Comparison of ENCODE assay signal across 9 cellular contexts in genomic region chr9:22446950-22447606, GRCh38. TPM values are rescaled to one million over a fixed set of nuclear protein-coding genes. Genes with fewer than 3 reads are reported as not detected.
DNase-seq lines count a peak whose midpoint lies in the region; TF ChIP-seq lines count a peak whose summit lies in the region.
"Had no signal": no experiment of that assay in that cellular context is flagged by ENCODE, and none has a peak within 500 bp of the region (broad histone marks: within the 10 kb centered on the region; RNA-seq: fewer than 3 reads in every experiment).

No MANE protein-coding gene starts in this region.

- H3K4me1 Mint-ChIP-seq in activated CD4-positive, alpha-beta memory T cell treated with anti-CD3 and anti-CD28 coated beads for 36 hours (ENCODE audit: low read depth) = peaks cover 10% of the 10 kb centered on the region

- H3K27me3 ChIP-seq in esophagus muscularis mucosa (no peaks in the 10 kb centered on the region), mucosa of stomach (ENCODE audit: control insufficient read depth, insufficient read depth, low read length) (no peaks in the 10 kb centered on the region), subcutaneous abdominal adipose tissue (ENCODE audit: control insufficient read depth in 5 of 5, insufficient read depth in 4 of 5, low read length in 5 of 5) (peaks cover 0 to 7% (median 0%) of the 10 kb centered on the region in 5 donors)

- 0% methylated on average over 1 of the region's 70 CpGs for WGBS in esophagus muscularis mucosa

- no peaks in the 10 kb centered on the region for H3K9me3 Mint-ChIP-seq in activated CD4-positive, alpha-beta memory T cell treated with anti-CD3 and anti-CD28 coated beads for 36 hours

- H3K27ac ChIP-seq in HEK293 (ENCODE audit: extremely low read depth, low read depth, low read length) (peak overlapping the region; percentile 60), esophagus muscularis mucosa (replicated peaks in 1 of 4) (peak overlapping the region; percentile 91 to 96 (median 94)), subcutaneous abdominal adipose tissue (ENCODE audit: low read depth, low read length) (peak overlapping the region; percentile 93)

- H3K9me3 ChIP-seq in HEK293 (ENCODE audit: control insufficient read depth, insufficient read depth, low read depth, low read length) (no peaks in the 10 kb centered on the region), esophagus muscularis mucosa (no peaks in the 10 kb centered on the region), mucosa of stomach (ENCODE audit: control insufficient read depth, low read length) (no peaks in the 10 kb centered on the region), subcutaneous abdominal adipose tissue (ENCODE audit: control insufficient read depth in 5 of 5, low read length in 5 of 5) (no peaks in the 10 kb centered on the region)

- CTCF ChIA-PET in HEK293 (lab: Yijun Ruan, JAX) = interaction anchor here (2.1 kb wide), 1 partner anchor 140 kb away, joined by 9 read pairs; no protein-coding TSS in a partner anchor
- CTCF ChIA-PET in activated CD4-positive, alpha-beta memory T cell treated with anti-CD3 and anti-CD28 coated beads for 36 hours (lab: Charles Lee) = no interaction called here

- H3K36me3 ChIP-seq in HEK293 (ENCODE audit: control insufficient read depth in 2 of 2, insufficient read depth in 1 of 2, low read length in 2 of 2) (no peaks in the 10 kb centered on the region), esophagus muscularis mucosa (no peaks in the 10 kb centered on the region), mucosa of stomach (ENCODE audit: control insufficient read depth, insufficient read depth, low read length) (no peaks in the 10 kb centered on the region), subcutaneous abdominal adipose tissue (ENCODE audit: control insufficient read depth in 5 of 5, insufficient read depth in 5 of 5, low read length in 5 of 5) (no peaks in the 10 kb centered on the region)

- H3K4me3 ChIP-seq in HEK293 (ENCODE audit: low read depth, low read length) (peak overlapping the region; percentile 98), esophagus muscularis mucosa (peak overlapping the region; percentile 70 to 85 (median 80)), mucosa of stomach (ENCODE audit: low read length) (peak overlapping the region; percentile 97), subcutaneous abdominal adipose tissue (ENCODE audit: low read depth in 1 of 5, low read length in 5 of 5) (peak overlapping the region; percentile 40 to 97 (median 80))

- no peak for TF ChIP-seq POLR2A in esophagus muscularis mucosa (IDR thresholded peaks at IDR 0.05; ENCODE audit: low read depth)

- peak overlapping the region; percentile 50 for H3K4me3 Mint-ChIP-seq in activated CD4-positive, alpha-beta memory T cell treated with anti-CD3 and anti-CD28 coated beads for 36 hours

- peaks cover 38% of the 10 kb centered on the region for H3K27me3 Mint-ChIP-seq in activated CD4-positive, alpha-beta memory T cell treated with anti-CD3 and anti-CD28 coated beads for 36 hours

- TF ChIP-seq EP300 in esophagus muscularis mucosa (IDR thresholded peaks at IDR 0.05) = no peak

- POLR2A ChIA-PET in HEK293 (lab: Yijun Ruan, JAX) = interaction anchor here (1.1 kb wide), 1 partner anchor 13 kb away, joined by 3 read pairs; no protein-coding TSS in a partner anchor
- POLR2A ChIA-PET in activated CD4-positive, alpha-beta memory T cell treated with anti-CD3 and anti-CD28 coated beads for 36 hours (lab: Charles Lee) = no interaction called here

- peak; percentile 95 for TF ChIP-seq CTCF in HEK293 (tag by site-specific recombination; IDR thresholded peaks at IDR 0.05)
- TF ChIP-seq CTCF in esophagus muscularis mucosa (IDR thresholded peaks at IDR 0.05) = peak in 1 of 3 experiments; percentile 8

- H3K4me1 ChIP-seq in HEK293 (ENCODE audit: control insufficient read depth, insufficient read depth, low read length) = no peaks in the 10 kb centered on the region
- H3K4me1 ChIP-seq in esophagus muscularis mucosa = peaks cover 4 to 32% (median 16%) of the 10 kb centered on the region in 4 donors
- H3K4me1 ChIP-seq in mucosa of stomach (ENCODE audit: control insufficient read depth, insufficient read depth, low read length) = no peaks in the 10 kb centered on the region
- H3K4me1 ChIP-seq in subcutaneous abdominal adipose tissue (ENCODE audit: control insufficient read depth in 5 of 5, insufficient read depth in 5 of 5, low read length in 5 of 5) = peaks cover 0 to 29% (median 20%) of the 10 kb centered on the region in 5 donors

- no peak overlapping the region for H3K27ac Mint-ChIP-seq in activated CD4-positive, alpha-beta memory T cell treated with anti-CD3 and anti-CD28 coated beads for 36 hours

- intact Hi-C loops in activated CD4-positive, alpha-beta memory T cell treated with anti-CD3 and anti-CD28 coated beads for 36 hours (cut with micrococcal nuclease) = no loop called here
- intact Hi-C loops in esophagus muscularis mucosa (cut with DNase I) = no loop called here

- H3K36me3 Mint-ChIP-seq in activated CD4-positive, alpha-beta memory T cell treated with anti-CD3 and anti-CD28 coated beads for 36 hours = no peaks in the 10 kb centered on the region

- peak; percentile 16 for DNase-seq in EH (ENCODE audit: low read depth)
- peak; percentile 86 to 88 for DNase-seq in NCI-H1930 (lab: John Stamatoyannopoulos, UW)
- peak; percentile 47 for DNase-seq in activated CD4-positive, alpha-beta memory T cell treated with anti-CD3 and anti-CD28 coated beads for 36 hours
- no peak for DNase-seq in esophagus muscularis mucosa (ENCODE audit: extremely low spot score)
- DNase-seq in epidermal melanocyte (ENCODE audit: insufficient read length, low spot score) = no peak

- H3K9ac ChIP-seq in mucosa of stomach (ENCODE audit: low read length) (peak overlapping the region; percentile 98), subcutaneous abdominal adipose tissue (ENCODE audit: low read length in 5 of 5) (peak overlapping the region in 4 of 5 donors; percentile 38 to 79 (median 66))

TF ChIP-seq in HEK293, 187 proteins besides CTCF, POLR2A, EP300 and RAD21 (continues in another document):
- TF ChIP-seq PRDM10 (tag by site-specific recombination; IDR thresholded peaks at IDR 0.05) (peak; percentile 43; the same call in 1 of the 2 replicates), TCF7L2 (IDR thresholded peaks at IDR 0.05; ENCODE audit: borderline replicate concordance, low read depth, low read length) (no peak), ZNF155 (tag by site-specific recombination; IDR thresholded peaks at IDR 0.05) (no peak), ZNF777 (tag by site-specific recombination; IDR thresholded peaks at IDR 0.05; ENCODE audit: borderline replicate concordance) (peak; percentile 37; the same call in 1 of the 2 replicates), ZIC2 (tag by site-specific recombination; IDR thresholded peaks at IDR 0.05) (peak; percentile 55; the same call in 1 of the 2 replicates), ZNF324 (tag by site-specific recombination; IDR thresholded peaks at IDR 0.05) (no peak), GLIS1 (tag by site-specific recombination; IDR thresholded peaks at IDR 0.05) (peak; percentile 13; the same call in 1 of the 2 replicates), ZNF433 (tag by site-specific recombination; IDR thresholded peaks at IDR 0.05; ENCODE audit: low read depth) (no peak), ZNF529 (tag by site-specific recombination; IDR thresholded peaks at IDR 0.05; ENCODE audit: insufficient replicate concordance) (no peak), ZNF768 (tag by site-specific recombination; IDR thresholded peaks at IDR 0.05) (no peak)
- TF ChIP-seq, protein P1, sequence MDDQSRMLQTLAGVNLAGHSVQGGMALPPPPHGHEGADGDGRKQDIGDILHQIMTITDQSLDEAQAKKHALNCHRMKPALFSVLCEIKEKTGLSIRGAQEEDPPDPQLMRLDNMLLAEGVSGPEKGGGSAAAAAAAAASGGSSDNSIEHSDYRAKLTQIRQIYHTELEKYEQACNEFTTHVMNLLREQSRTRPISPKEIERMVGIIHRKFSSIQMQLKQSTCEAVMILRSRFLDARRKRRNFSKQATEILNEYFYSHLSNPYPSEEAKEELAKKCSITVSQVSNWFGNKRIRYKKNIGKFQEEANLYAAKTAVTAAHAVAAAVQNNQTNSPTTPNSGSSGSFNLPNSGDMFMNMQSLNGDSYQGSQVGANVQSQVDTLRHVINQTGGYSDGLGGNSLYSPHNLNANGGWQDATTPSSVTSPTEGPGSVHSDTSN (CRISPR knock-in tag; IDR thresholded peaks at IDR 0.05) = peak; percentile 91

RNA-seq across cellular contexts. Expression of gene DMRTA1, which starts 0.5 kb away (rescaled TPM):
- total RNA-seq in activated CD4-positive, alpha-beta memory T cell treated with anti-CD3 and anti-CD28 coated beads for 36 hours = not detected
- total RNA-seq in esophagus muscularis mucosa = 1 to 10 TPM; 1.3 to 4.6 (median 4.0) TPM
- total RNA-seq: T-helper 1 cell treated with Interleukin-12 subunit alpha and Interleukin-12 subunit beta and Interleukin-4 antibody, amounts not matched to agents 30 ng/mL and 1 ng/mL, for 36 hours had no signal

Comparison
In these comparisons a context has a peak if more than half of its experiments do, and no peak if none do; other contexts are left out.
1. DNase-seq: peak in EH (single experiment), NCI-H1930 (2 of 2) and activated CD4-positive, alpha-beta memory T cell treated with anti-CD3 and anti-CD28 coated beads for 36 hours (single experiment); none in esophagus muscularis mucosa (single experiment) and epidermal melanocyte (single experiment).
2. Peak in every context shown above with its lines, with median percentiles within 50 percentile points of each other: H3K27ac ChIP-seq and H3K4me3 ChIP-seq.